1 cellular context compared by ENCODE assay signal in genomic region chr9:131148966-131149677, GRCh38.
TF ChIP-seq lines count a peak whose summit lies in the region.

No MANE protein-coding gene starts in this region.

TF ChIP-seq in GM23338, 12 proteins besides CTCF, POLR2A, EP300 and RAD21:
- no peak for TF ChIP-seq POLR2AphosphoS5 (IDR thresholded peaks at IDR 0.05; ENCODE audit: low read depth)
- TF ChIP-seq EZH2phosphoT487 (IDR thresholded peaks at IDR 0.05; ENCODE audit: unreplicated experiment) = no peak
- TF ChIP-seq ETS1 (IDR thresholded peaks at IDR 0.05) = no peak
- TF ChIP-seq ZNF331 (CRISPR knock-in tag; IDR thresholded peaks at IDR 0.05; ENCODE audit: low read depth) = no peak
- no peak for TF ChIP-seq EZH2 (IDR thresholded peaks at IDR 0.05; ENCODE audit: low read depth, unreplicated experiment)
- TF ChIP-seq REST (IDR thresholded peaks at IDR 0.05; ENCODE audit: unreplicated experiment) = no peak
- no peak for TF ChIP-seq ZNF462 (CRISPR knock-in tag; IDR thresholded peaks at IDR 0.05)
- no peak for TF ChIP-seq NANOG (IDR thresholded peaks at IDR 0.05; ENCODE audit: borderline replicate concordance)
- no peak for TF ChIP-seq ZNF114 (CRISPR knock-in tag; IDR thresholded peaks at IDR 0.05)
- no peak for TF ChIP-seq JUNB (IDR thresholded peaks at IDR 0.05; ENCODE audit: unreplicated experiment)
- no peak for TF ChIP-seq STAT1 (IDR thresholded peaks at IDR 0.05; ENCODE audit: unreplicated experiment)
- TF ChIP-seq CREB1 (CRISPR knock-in tag; IDR thresholded peaks at IDR 0.05; ENCODE audit: low read depth) = no peak
